Comparison of ENCODE assay signal across 14 cellular contexts in the genomic region with DNA sequence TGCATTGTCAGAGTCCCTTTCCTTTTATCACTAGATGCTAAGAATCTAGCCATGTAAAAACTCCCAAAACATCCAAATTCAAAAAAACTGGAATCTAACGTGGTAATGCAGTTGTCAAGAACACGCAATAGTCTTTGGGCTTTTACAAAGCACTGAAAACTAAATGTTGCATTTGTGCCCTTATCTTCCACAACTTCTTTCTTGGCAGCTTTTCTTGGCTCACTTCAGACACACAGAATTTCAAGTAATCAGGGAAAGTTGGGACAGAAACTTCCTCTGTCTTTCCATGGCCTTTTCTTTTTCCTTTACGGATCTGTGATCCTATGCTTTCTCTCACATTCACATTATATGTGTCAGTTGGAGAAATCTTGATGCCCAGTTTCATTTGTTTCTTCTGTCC.
DNase-seq lines count a peak whose midpoint lies in the region; ATAC-seq and TF ChIP-seq lines count a peak whose summit lies in the region.
"Had no signal": no experiment of that assay in that cellular context is flagged by ENCODE, and none has a peak within 500 bp of the region (broad histone marks: within the 10 kb centered on the region; RNA-seq: fewer than 3 reads in every experiment).

No MANE protein-coding gene starts in this region.

- WGBS in suprapubic skin = 26% methylated on average over 3 of the region's 3 CpGs

- no peak for DNase-seq in SK-N-MC (ENCODE audit: low read depth, low spot score)
- DNase-seq in fibroblast of lung (ENCODE audit: low read depth in 2 of 2) = peak; percentile 68 to 88
- DNase-seq in suprapubic skin (ENCODE audit: low spot score in 2 of 2) = no peak
- no peak for DNase-seq in NCI-H345 (lab: John Stamatoyannopoulos, UW)
- DNase-seq in HuH-7 (ENCODE audit: low spot score) = no peak
- DNase-seq: effector CD4-positive, alpha-beta T cell; KBM-7; NCI-H1694 treated with DMSO at 0.1 percent for 48 hours; RPMI8226 had no signal

- no peaks in the 10 kb centered on the region for H4K20me1 ChIP-seq in fibroblast of lung (ENCODE audit: control insufficient read depth, extremely low read depth, insufficient read depth, low read length)
- H4K20me1 ChIP-seq: BLaER1 had no signal

- H3K27me3 ChIP-seq in fibroblast of lung (ENCODE audit: control insufficient read depth, insufficient read depth, low read length) (no peaks in the 10 kb centered on the region), muscle layer of colon (ENCODE audit: control insufficient read depth in 1 of 2, insufficient read depth in 2 of 2, low read length in 2 of 2) (no peaks in the 10 kb centered on the region), suprapubic skin (no peaks in the 10 kb centered on the region)
- H3K27me3 ChIP-seq: BLaER1 had no signal

- no peak overlapping the region for H3K9ac ChIP-seq in SK-N-MC (ENCODE audit: insufficient read length)
- H3K9ac ChIP-seq in fibroblast of lung (ENCODE audit: insufficient read depth, low read length) = no peak overlapping the region
- no peak overlapping the region for H3K9ac ChIP-seq in muscle layer of colon (ENCODE audit: low read length)
- H3K9ac ChIP-seq: BLaER1 had no signal

- H3K4me1 ChIP-seq in fibroblast of lung (ENCODE audit: control insufficient read depth, extremely low read depth, insufficient read depth, low read length) (peaks cover 20% of the 10 kb centered on the region), muscle layer of colon (ENCODE audit: insufficient read depth, low read length) (peaks cover 39% of the 10 kb centered on the region), suprapubic skin (peaks cover 45% of the 10 kb centered on the region)

- no peaks in the 10 kb centered on the region for H3K79me2 ChIP-seq in fibroblast of lung (ENCODE audit: control insufficient read depth, insufficient read depth, low read length)

- no peaks in the 10 kb centered on the region for H3K36me3 ChIP-seq in SK-N-MC (ENCODE audit: insufficient read depth, low read length)
- no peaks in the 10 kb centered on the region for H3K36me3 ChIP-seq in fibroblast of lung (ENCODE audit: control insufficient read depth, insufficient read depth, low read length)
- no peaks in the 10 kb centered on the region for H3K36me3 ChIP-seq in muscle layer of colon (ENCODE audit: insufficient read depth, low read length)
- H3K36me3 ChIP-seq in suprapubic skin = no peaks in the 10 kb centered on the region
- H3K36me3 ChIP-seq: BLaER1 had no signal

- no peak for ATAC-seq in HG02885 (IDR thresholded peaks at IDR 0.05; ENCODE audit: poor library complexity, unreplicated experiment)
- no peak for ATAC-seq in GM18511 (IDR thresholded peaks at IDR 0.05; ENCODE audit: unreplicated experiment)
- ATAC-seq: activated naive CD4-positive, alpha-beta T cell treated with anti-CD3 and anti-CD28 coated beads, Interleukin-2, amount 50 U/mL, for 72 hours had no signal

- peak overlapping the region; percentile 15 for H3K4me3 ChIP-seq in SK-N-MC
- H3K4me3 ChIP-seq in fibroblast of lung (replicated peaks in 1 of 4; ENCODE audit: control extremely low read depth in 1 of 4, insufficient read depth in 1 of 4, low read depth in 3 of 4, low read length in 4 of 4) = no peak overlapping the region
- H3K4me3 ChIP-seq in muscle layer of colon (ENCODE audit: low read depth in 1 of 2, low read length in 2 of 2) = no peak overlapping the region
- no peak overlapping the region for H3K4me3 ChIP-seq in suprapubic skin
- H3K4me3 ChIP-seq: BLaER1 had no signal

- H3K9me3 ChIP-seq in SK-N-MC (ENCODE audit: low read depth, low read length) (no peaks in the 10 kb centered on the region), fibroblast of lung (ENCODE audit: control insufficient read depth, insufficient read depth, low read depth, low read length) (no peaks in the 10 kb centered on the region), muscle layer of colon (ENCODE audit: low read length) (no peaks in the 10 kb centered on the region), suprapubic skin (no peaks in the 10 kb centered on the region)
- H3K9me3 ChIP-seq: BLaER1 had no signal

- H3K27ac ChIP-seq in SK-N-MC (peak overlapping the region; percentile 90), fibroblast of lung (ENCODE audit: insufficient read depth, low read length) (peak overlapping the region; percentile 76), muscle layer of colon (ENCODE audit: low read depth, low read length) (peak overlapping the region; percentile 77), suprapubic skin (peak overlapping the region; percentile 82)
- H3K27ac ChIP-seq: BLaER1 had no signal

- TF ChIP-seq POLR2A in suprapubic skin (IDR thresholded peaks at IDR 0.05) = no peak

- H3K4me2 ChIP-seq in fibroblast of lung (ENCODE audit: extremely low read depth, insufficient read depth, low read length) = peak overlapping the region; percentile 27
- H3K4me2 ChIP-seq: BLaER1 had no signal

- no peak for TF ChIP-seq EP300 in suprapubic skin (IDR thresholded peaks at IDR 0.05)

- TF ChIP-seq CTCF in fibroblast of lung (conservative IDR thresholded peaks at IDR 0.05 in 1 of 2, IDR thresholded peaks at IDR 0.05 in 1 of 2; ENCODE audit: low read depth in 1 of 2, low read length in 2 of 2) (no peak), suprapubic skin (IDR thresholded peaks at IDR 0.05) (no peak)

- H2AFZ ChIP-seq in fibroblast of lung (ENCODE audit: low read length) = peak overlapping the region; percentile 8

Comparison
In these comparisons a context has a peak if more than half of its experiments do, and no peak if none do; other contexts are left out.
1. DNase-seq: peak in fibroblast of lung (2 of 2); none in SK-N-MC (single experiment), suprapubic skin (0 of 2), NCI-H345 (single experiment) and HuH-7 (single experiment).
2. Peak in every context shown above with its lines, with median percentiles within 50 percentile points of each other: H3K27ac ChIP-seq.